Comparison of ENCODE assay signal across 8 cellular contexts in the genomic region with DNA sequence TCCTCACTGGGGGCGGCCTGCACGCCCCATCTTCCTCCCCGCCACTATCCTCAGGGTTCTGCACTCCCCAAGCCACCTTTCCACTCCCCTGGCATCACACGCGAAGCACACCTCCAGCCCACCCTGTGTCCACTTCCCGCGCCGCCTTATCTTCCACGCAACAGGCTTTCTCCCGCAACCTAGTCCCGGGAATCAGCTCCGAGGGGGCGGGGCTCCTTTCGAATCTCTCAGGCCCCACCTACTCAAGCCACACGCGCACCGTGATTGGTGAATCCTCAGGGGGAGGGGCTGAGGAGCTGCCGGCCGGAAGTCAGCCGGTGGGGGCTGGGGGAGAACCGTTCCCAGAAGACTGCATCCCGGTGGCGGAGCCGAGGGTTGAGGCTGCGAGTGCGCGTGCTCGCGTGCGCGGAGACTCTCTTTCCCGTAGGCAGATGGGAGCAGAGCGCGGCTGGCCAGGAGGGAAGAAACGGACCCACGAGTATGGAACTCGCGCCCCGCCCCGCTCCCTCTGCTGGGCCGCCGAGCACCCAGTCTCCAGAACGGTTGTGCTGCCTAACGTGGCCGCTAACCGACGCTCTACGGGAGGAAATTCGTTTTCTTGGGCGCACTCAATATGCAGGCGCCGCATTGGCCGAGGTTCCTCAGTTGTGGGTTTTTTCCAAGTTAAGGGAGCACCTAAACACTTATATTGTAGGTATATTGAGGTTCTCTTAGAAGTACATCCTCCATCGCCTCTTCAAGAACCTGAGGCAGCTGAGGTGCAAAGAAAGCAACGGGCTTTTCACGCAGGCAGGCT. TPM values are rescaled to one million over a fixed set of nuclear protein-coding genes. Genes with fewer than 3 reads are reported as not detected.
DNase-seq lines count a peak whose midpoint lies in the region; ATAC-seq and TF ChIP-seq lines count a peak whose summit lies in the region.

A gene (minus strand): TSS at position 194 of the 796 bp plus-strand sequence.

- H3K9me3 ChIP-seq in PC-9 (ENCODE audit: insufficient read depth, low read depth) (no peaks in the 10 kb centered on the region), esophagus (ENCODE audit: control insufficient read depth in 2 of 2, insufficient read depth in 1 of 2, low read depth in 1 of 2, low read length in 1 of 2) (no peaks in the 10 kb centered on the region), muscle layer of colon (ENCODE audit: low read length) (no peaks in the 10 kb centered on the region)

- H3K27ac ChIP-seq in PC-9 (peak within 1 kb of the TSS; percentile 70), esophagus (ENCODE audit: low read depth in 2 of 2, low read length in 1 of 2) (peak within 1 kb of the TSS; percentile 86 to 98), muscle layer of colon (ENCODE audit: low read depth, low read length) (peak within 1 kb of the TSS; percentile 84)

- H3K4me1 Mint-ChIP-seq in activated T-cell treated with anti-CD3 and anti-CD28 coated beads, Interleukin-2, amount 50 U/mL, for 24 hours (ENCODE audit: low read depth), result peaks cover 21% of the 10 kb centered on the region

- peaks cover 3% of the 10 kb centered on the region for H3K36me3 Mint-ChIP-seq in activated T-cell treated with anti-CD3 and anti-CD28 coated beads, Interleukin-2, amount 50 U/mL, for 24 hours (ENCODE audit: low read depth)

- H3K79me2 ChIP-seq in PC-9 (ENCODE audit: low read depth), result peaks cover 42% of the 10 kb centered on the region

- peak within 1 kb of the TSS; percentile 86 for H2AFZ ChIP-seq in PC-9

- H3K4me1 ChIP-seq in PC-9 (replicated peaks; ENCODE audit: insufficient read depth), result peaks cover 25% of the 10 kb centered on the region
- H3K4me1 ChIP-seq in esophagus (ENCODE audit: control insufficient read depth in 2 of 2, insufficient read depth in 2 of 2, low read length in 1 of 2), result peaks cover 3 to 9% of the 10 kb centered on the region in 2 donors
- H3K4me1 ChIP-seq in muscle layer of colon (ENCODE audit: insufficient read depth, low read length), result peaks cover 18% of the 10 kb centered on the region

- BruUV-seq in PC-9 (replicated peaks; lab: Mats Ljungman, UMichigan), result TSS peak; percentile 35

- POLR2A ChIA-PET in PC-9 (lab: Charles Lee; ENCODE audit: unreplicated experiment), result interaction anchor here (0.6 kb wide), 3 partner anchors 100 to 780 kb away, joined by 3 to 10 read pairs (median 4); no protein-coding TSS in a partner anchor

- H3K4me3 ChIP-seq in Jurkat, Clone E6-1 (ENCODE audit: low read length), result peak within 1 kb of the TSS; percentile 88
- H3K4me3 ChIP-seq in PC-9 (peak within 1 kb of the TSS; percentile 76), esophagus (ENCODE audit: low read depth in 1 of 2, low read length in 2 of 2) (peak within 1 kb of the TSS; percentile 59 to 62), muscle layer of colon (ENCODE audit: low read depth in 1 of 2, low read length in 2 of 2) (peak within 1 kb of the TSS; percentile 58 to 85)

- peak; percentile 93 for ATAC-seq in GM21619 (IDR thresholded peaks at IDR 0.05; ENCODE audit: unreplicated experiment)

- intact Hi-C loops in PC-9 (cut with micrococcal nuclease; ENCODE audit: unreplicated experiment), result loop anchor here (1.0 kb wide), 1 partner anchor 115 kb away; no protein-coding TSS in a partner anchor

- H3K27me3 Mint-ChIP-seq in activated T-cell treated with anti-CD3 and anti-CD28 coated beads, Interleukin-2, amount 50 U/mL, for 24 hours, result no peaks in the 10 kb centered on the region

- no peaks in the 10 kb centered on the region for H3K27me3 ChIP-seq in PC-9 (ENCODE audit: insufficient read depth, low read depth)
- no peaks in the 10 kb centered on the region for H3K27me3 ChIP-seq in esophagus (ENCODE audit: control insufficient read depth in 1 of 2, insufficient read depth in 2 of 2, low read length in 2 of 2)
- no peaks in the 10 kb centered on the region for H3K27me3 ChIP-seq in muscle layer of colon (ENCODE audit: control insufficient read depth in 1 of 2, insufficient read depth in 2 of 2, low read length in 2 of 2)

- H3K9ac ChIP-seq in muscle layer of colon (ENCODE audit: low read length), result peak within 1 kb of the TSS; percentile 51

- peaks cover 34% of the 10 kb centered on the region for H3F3A ChIP-seq in PC-9 (ENCODE audit: insufficient read depth, low read depth)

- CTCF ChIA-PET in PC-9 (lab: Charles Lee), result interaction anchor here (0.6 to 1.2 kb wide), 2 partner anchors 52 to 115 kb away, joined by 3 to 4 read pairs; a partner anchor contains a TSS

- peak; percentile 95 for DNase-seq in DMS53 treated with DMSO at 0.1 percent for 48 hours (lab: John Stamatoyannopoulos, UW; ENCODE audit: unreplicated experiment)
- DNase-seq in Jurkat, Clone E6-1 (ENCODE audit: low read depth, low spot score), result peak; percentile 87
- DNase-seq in PC-9, result peak; percentile 89 to 94
- DNase-seq in activated T-cell treated with anti-CD3 and anti-CD28 coated beads, Interleukin-2, amount 50 U/mL, for 24 hours, result peak; percentile 94
- peak; percentile 78 for DNase-seq in stimulated activated CD8-positive, alpha-beta memory T cell treated with anti-CD3 and anti-CD28 coated beads, Interleukin-7, amount 100 ng/mL, for 24 hours (ENCODE audit: low read depth)

- H3K4me2 ChIP-seq in PC-9, result peak within 1 kb of the TSS; percentile 89

- peak; percentile 57 for TF ChIP-seq CTCF in PC-9 (conservative IDR thresholded peaks at IDR 0.05)

- no peaks in the 10 kb centered on the region for H3K9me3 Mint-ChIP-seq in activated T-cell treated with anti-CD3 and anti-CD28 coated beads, Interleukin-2, amount 50 U/mL, for 24 hours

- H3K27ac Mint-ChIP-seq in activated T-cell treated with anti-CD3 and anti-CD28 coated beads, Interleukin-2, amount 50 U/mL, for 24 hours, result peak within 1 kb of the TSS; percentile 95

- WGBS in esophagus, 2 donors, result 0 to 1% methylated on average over 55 to 56 of the region's 56 CpGs

- H3K36me3 ChIP-seq in PC-9 (ENCODE audit: low read depth) (0 out of 2 replicates have a peak, but pooled peaks cover 8% of the 10 kb centered on the region), esophagus (ENCODE audit: control insufficient read depth in 2 of 2, insufficient read depth in 2 of 2, low read length in 1 of 2) (peaks cover 0 to 5% of the 10 kb centered on the region in 2 donors), muscle layer of colon (ENCODE audit: insufficient read depth, low read length) (no peaks in the 10 kb centered on the region)

- H3K4me3 Mint-ChIP-seq in activated T-cell treated with anti-CD3 and anti-CD28 coated beads, Interleukin-2, amount 50 U/mL, for 24 hours, result peak within 1 kb of the TSS; percentile 92

- H4K20me1 ChIP-seq in PC-9 (ENCODE audit: insufficient read depth), result no peaks in the 10 kb centered on the region

- H3K9me2 ChIP-seq in PC-9 (ENCODE audit: insufficient read depth), result no peaks in the 10 kb centered on the region

RNA-seq across cellular contexts. Expression of the gene that starts here (rescaled TPM):
- polyA plus RNA-seq in Jurkat, Clone E6-1 (2012; ENCODE audit: insufficient read depth, insufficient read length), result 39.1 TPM
- total RNA-seq in PC-9 (2021), result 26.4 and 28.6 TPM in 2 replicates
- 10 to 100 TPM in 1 of 2 donors, 1 to 10 TPM in 1; 6.3 to 10.4 TPM for polyA plus RNA-seq in esophagus

Comparison
In these comparisons a context has a peak if more than half of its experiments do, and no peak if none do; other contexts are left out.
1. Peak in every context shown above with its lines: DNase-seq, ATAC-seq, H3K4me3 ChIP-seq and H3K27ac ChIP-seq.